In the genomic region with DNA sequence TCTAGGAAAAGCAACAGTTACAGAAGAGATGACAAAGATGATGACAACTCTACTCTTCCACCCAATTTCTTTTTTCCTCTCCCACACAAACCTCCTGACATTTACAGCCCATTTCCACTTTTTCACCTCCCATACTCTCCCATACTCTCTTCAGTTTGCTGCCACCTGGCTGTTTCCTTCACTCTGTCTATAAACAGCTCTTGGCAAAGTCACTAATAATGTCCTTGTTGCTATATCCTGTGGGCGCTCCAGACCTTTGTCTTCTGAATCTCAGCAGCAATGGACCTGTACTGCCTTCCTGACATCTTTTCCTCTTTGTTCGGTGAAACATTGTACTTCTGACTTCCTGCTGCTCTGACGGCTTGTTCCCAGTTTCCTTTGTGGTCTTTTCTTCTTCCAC, we compare ENCODE assay signal across 17 cellular contexts.
DNase-seq lines count a peak whose midpoint lies in the region; ATAC-seq and TF ChIP-seq lines count a peak whose summit lies in the region.
"Had no signal": no experiment of that assay in that cellular context is flagged by ENCODE, and none has a peak within 500 bp of the region (broad histone marks: within the 10 kb centered on the region; RNA-seq: fewer than 3 reads in every experiment).

No MANE protein-coding gene starts in this region.

- peak; percentile 31 for TF ChIP-seq CTCF in BE2C (IDR thresholded peaks at IDR 0.05; ENCODE audit: low read depth, low read length)
- TF ChIP-seq CTCF in LNCaP clone FGC (IDR thresholded peaks at IDR 0.05; ENCODE audit: control insufficient read depth, extremely low read depth, insufficient read depth), result 0 out of 2 replicates have a peak, but pooled peaks have one; percentile 23
- TF ChIP-seq CTCF in gastrocnemius medialis (IDR thresholded peaks at IDR 0.05 in 4 of 5, conservative IDR thresholded peaks at IDR 0.05 in 1 of 5), result no peak

- no peaks in the 10 kb centered on the region for H3K27me3 ChIP-seq in BE2C
- H3K27me3 ChIP-seq in right cardiac atrium (ENCODE audit: control insufficient read depth, insufficient read depth), result no peaks in the 10 kb centered on the region
- no peaks in the 10 kb centered on the region for H3K27me3 ChIP-seq in gastrocnemius medialis
- H3K27me3 ChIP-seq: ovary had no signal

- 63% methylated on average over 3 of the region's 3 CpGs for WGBS in right cardiac atrium

- H3K4me1 ChIP-seq in BE2C, result peaks cover 2% of the 10 kb centered on the region; the same call in 1 of the 2 replicates
- H3K4me1 ChIP-seq in right cardiac atrium (ENCODE audit: control insufficient read depth, insufficient read depth, low read length), result peaks cover 7% of the 10 kb centered on the region
- no peaks in the 10 kb centered on the region for H3K4me1 ChIP-seq in gastrocnemius medialis

- DNase-seq in BE2C, result no peak
- DNase-seq in LNCaP clone FGC (ENCODE audit: low read depth), result no peak
- peak; percentile 68 for DNase-seq in dermis blood vessel endothelial cell
- DNase-seq in right cardiac atrium, result no peak
- DNase-seq in mesenteric fat pad (ENCODE audit: low spot score), result no peak
- DNase-seq in middle frontal gyrus (ENCODE audit: extremely low spot score, low spot score), result no peak
- DNase-seq in activated CD8-positive, alpha-beta memory T cell treated with anti-CD3 and anti-CD28 coated beads for 24 hours, result no peak
- no peak for DNase-seq in gastrocnemius medialis
- DNase-seq: AML-193; H7; head of caudate nucleus; kidney; NCI-H2029 treated with DMSO at 0.1 percent for 48 hours; NCI-H526; ovary; stimulated activated CD4-positive, alpha-beta T cell treated with anti-CD3 and anti-CD28 coated beads, Interleukin-4, amount 100 ng/mL, for 24 hours had no signal

- H3K36me3 ChIP-seq in BE2C, result no peaks in the 10 kb centered on the region
- H3K36me3 ChIP-seq in gastrocnemius medialis, result no peaks in the 10 kb centered on the region
- H3K36me3 ChIP-seq: ovary, thoracic aorta had no signal

- no peak overlapping the region for H3K4me3 ChIP-seq in BE2C (ENCODE audit: low read depth, low read length)
- no peak overlapping the region for H3K4me3 ChIP-seq in LNCaP clone FGC (ENCODE audit: low read depth, low read length)
- no peak overlapping the region for H3K4me3 ChIP-seq in right cardiac atrium (ENCODE audit: low read length)
- no peak overlapping the region for H3K4me3 ChIP-seq in gastrocnemius medialis
- H3K4me3 ChIP-seq: ovary, thoracic aorta had no signal

- H3K9me3 ChIP-seq in BE2C, result no peaks in the 10 kb centered on the region
- H3K9me3 ChIP-seq in right cardiac atrium (ENCODE audit: control insufficient read depth, low read length), result no peaks in the 10 kb centered on the region
- H3K9me3 ChIP-seq in gastrocnemius medialis, result no peaks in the 10 kb centered on the region
- H3K9me3 ChIP-seq: ovary, thoracic aorta had no signal

- no peak for TF ChIP-seq POLR2A in gastrocnemius medialis (IDR thresholded peaks at IDR 0.05)

- intact Hi-C loops in right cardiac atrium (cut with DNase I) (no loop called here), gastrocnemius medialis (cut with DNase I; ENCODE audit: low total_unique reads) (no loop called here)

- H3K27ac ChIP-seq in right cardiac atrium (ENCODE audit: low read length) (no peak overlapping the region), gastrocnemius medialis (no peak overlapping the region)
- H3K27ac ChIP-seq: ovary, thoracic aorta had no signal

- in situ Hi-C loops in gastrocnemius medialis (cut with MboI; ENCODE audit: low sequenced_read_pairs in 4 of 4), result no loop called here

- ATAC-seq in right cardiac atrium, result peak; percentile 64 to 69
- no peak for ATAC-seq in gastrocnemius medialis

Comparison
In these comparisons a context has a peak if more than half of its experiments do, and no peak if none do; other contexts are left out.
1. CTCF ChIP-seq: peak in BE2C (single experiment) and LNCaP clone FGC (single experiment); none in gastrocnemius medialis (0 of 5).
2. ATAC-seq: peak in right cardiac atrium (2 of 2); none in gastrocnemius medialis (0 of 2).